27 cellular contexts compared by ENCODE assay signal in the genomic region with DNA sequence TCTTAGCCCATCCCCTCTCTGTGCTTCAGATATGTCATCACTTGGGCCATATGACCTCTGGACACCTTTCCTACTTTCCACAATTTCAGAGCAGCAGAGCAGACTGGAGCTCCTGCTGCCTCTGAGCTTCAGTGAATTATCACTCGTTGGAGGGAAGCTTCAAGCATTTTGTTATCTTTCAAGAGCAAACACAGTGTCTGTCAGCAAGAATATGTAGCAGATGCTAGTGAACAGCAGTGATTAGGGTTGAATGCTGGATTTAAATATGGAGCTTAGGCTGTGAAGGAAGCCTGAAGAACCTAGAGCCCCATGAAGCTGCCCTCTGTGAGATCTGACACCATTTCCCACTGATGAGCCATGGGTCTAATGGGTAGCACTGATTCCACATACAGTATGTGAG.
"Had no signal": no experiment of that assay in that cellular context is flagged by ENCODE, and none has a peak within 500 bp of the region (broad histone marks: within the 10 kb centered on the region; RNA-seq: fewer than 3 reads in every experiment).

No MANE protein-coding gene starts in this region.

- H3K36me3 ChIP-seq: colonic mucosa had no signal

- H3K9me3 ChIP-seq: colonic mucosa, gastrocnemius medialis had no signal

- H3K4me3 ChIP-seq: colonic mucosa, coronary artery, dorsolateral prefrontal cortex, esophagus muscularis mucosa, esophagus squamous epithelium, gastrocnemius medialis, gastroesophageal sphincter, heart left ventricle, heart right ventricle had no signal

- H3K27ac ChIP-seq: colonic mucosa, coronary artery, epithelial cell of prostate, esophagus muscularis mucosa, esophagus squamous epithelium, foreskin keratinocyte, gastrocnemius medialis, gastroesophageal sphincter, heart left ventricle, heart right ventricle had no signal

- DNase-seq: colonic mucosa; cortex of kidney; dermis blood vessel endothelial cell; dorsolateral prefrontal cortex; effector CD4-positive, alpha-beta T cell; effector CD8-positive, alpha-beta T cell; effector memory CD4-positive, alpha-beta T cell; effector memory CD8-positive, alpha-beta T cell; endodermal cell; esophagus squamous epithelium; foreskin fibroblast; foreskin keratinocyte; foreskin melanocyte; gastrocnemius medialis; glutamatergic neuron; head of caudate nucleus; heart left ventricle; heart right ventricle had no signal

- H3K4me1 ChIP-seq: colonic mucosa, esophagus squamous epithelium, foreskin keratinocyte had no signal

- FAIRE-seq: colon, endometrium, endothelial cell of umbilical vein, frontal cortex had no signal

- H3K27me3 ChIP-seq: colonic mucosa, dorsolateral prefrontal cortex, esophagus muscularis mucosa, esophagus squamous epithelium, foreskin keratinocyte, gastrocnemius medialis, gastroesophageal sphincter, heart left ventricle, heart right ventricle had no signal

- ATAC-seq: effector memory CD8-positive, alpha-beta T cell; esophagus mucosa; foreskin keratinocyte; gastrocnemius medialis; gastroesophageal sphincter; heart right ventricle had no signal
